Comparison of ENCODE assay signal across 9 cellular contexts in the genomic region with DNA sequence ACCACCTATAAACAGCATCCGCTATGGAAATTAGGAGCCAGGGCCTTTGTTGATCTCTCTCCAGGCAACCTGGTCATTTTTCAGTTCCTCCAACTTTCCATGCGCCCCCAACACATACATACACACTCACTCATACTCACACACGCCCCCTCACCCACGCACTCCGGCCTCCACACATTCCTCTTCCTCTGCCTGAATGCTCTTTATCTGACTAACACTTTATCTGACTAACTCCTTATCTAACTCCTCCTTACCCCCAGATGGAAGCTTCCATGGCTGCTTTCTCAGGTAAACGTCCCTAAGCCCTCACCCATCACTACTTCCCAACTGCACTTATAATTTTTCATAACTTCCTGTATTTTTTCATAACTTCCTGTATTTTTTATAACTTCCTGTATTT. TPM values are rescaled to one million over a fixed set of nuclear protein-coding genes. Genes with fewer than 3 reads are reported as not detected.
DNase-seq lines count a peak whose midpoint lies in the region; ATAC-seq and TF ChIP-seq lines count a peak whose summit lies in the region.
"Had no signal": no experiment of that assay in that cellular context is flagged by ENCODE, and none has a peak within 500 bp of the region (broad histone marks: within the 10 kb centered on the region; RNA-seq: fewer than 3 reads in every experiment).

No MANE protein-coding gene starts in this region.

- peak; percentile 78 for DNase-seq in activated effector memory CD4-positive, alpha-beta T cell treated with anti-CD3 and anti-CD28 coated beads, Interleukin-2, amount 50 U/mL, for 16 hours
- DNase-seq in activated effector memory CD4-positive, alpha-beta T cell treated with Interleukin-2 at 50 U/mL for 16 hours = no peak
- DNase-seq in activated CD8-positive, alpha-beta memory T cell treated with anti-CD3 and anti-CD28 coated beads for 24 hours = peak; percentile 66
- DNase-seq in glomerular visceral epithelial cell (ENCODE audit: extremely low spot score) (peak; percentile 21), upper lobe of left lung (peak in 1 of 2 donors; percentile 10), posterior cingulate gyrus (no peak), NCI-H2171 (lab: John Stamatoyannopoulos, UW) (no peak), NCI-H510A (lab: John Stamatoyannopoulos, UW) (no peak)
- DNase-seq: BE2C had no signal

- 39 to 46% methylated on average over 6 of the region's 6 CpGs for WGBS in upper lobe of left lung, 2 donors

- no peaks in the 10 kb centered on the region for H3K27me3 ChIP-seq in upper lobe of left lung

- H3K4me3 ChIP-seq in upper lobe of left lung = no peak overlapping the region

- no peaks in the 10 kb centered on the region for H3K36me3 ChIP-seq in upper lobe of left lung
- H3K36me3 ChIP-seq: BE2C had no signal

- no peaks in the 10 kb centered on the region for H3K9me3 ChIP-seq in upper lobe of left lung
- H3K9me3 ChIP-seq: BE2C had no signal

- peak in 1 of 2 donors; percentile 16 for ATAC-seq in upper lobe of left lung (ENCODE audit: low FRiP score in 2 of 2)

- peak overlapping the region; percentile 54 to 71 (median 66) for H3K27ac ChIP-seq in upper lobe of left lung

- TF ChIP-seq CTCF in upper lobe of left lung (IDR thresholded peaks at IDR 0.05) = no peak

- H3K4me1 ChIP-seq in upper lobe of left lung = peaks cover 24 to 44% (median 30%) of the 10 kb centered on the region in 4 donors
- H3K4me1 ChIP-seq: BE2C had no signal

- TF ChIP-seq EP300 in upper lobe of left lung (IDR thresholded peaks at IDR 0.05) = no peak

- intact Hi-C loops in posterior cingulate gyrus (cut with DNase I) = no loop called here

- TF ChIP-seq POLR2A in upper lobe of left lung (IDR thresholded peaks at IDR 0.05) = no peak

RNA-seq across cellular contexts. Expression of a gene that starts 17.4 kb away (rescaled TPM):
- total RNA-seq in upper lobe of left lung = 10 to 100 TPM; 13.4 to 31.4 (median 19.5) TPM

RNA-seq across cellular contexts. Expression of a gene that starts 37.1 kb away (rescaled TPM):
- 10 to 100 TPM in 5 of 6 donors, 1 to 10 TPM in 1; 3.3 to 30.5 (median 22.5) TPM for total RNA-seq in upper lobe of left lung

RNA-seq across cellular contexts. Expression of a gene that starts 37.5 kb away (rescaled TPM):
- 1 to 10 TPM in 4 of 6 donors, under 1 TPM in 1, not detected in 1; 0.44 to 3.9 (median 3.3) TPM for total RNA-seq in upper lobe of left lung

RNA-seq across cellular contexts. Expression of a gene that starts 38.9 kb away (rescaled TPM):
- 10 to 100 TPM; 35.6 to 87.8 (median 63.5) TPM for total RNA-seq in upper lobe of left lung

Comparison
In these comparisons a context has a peak if more than half of its experiments do, and no peak if none do; other contexts are left out.
1. DNase-seq: peak in activated effector memory CD4-positive, alpha-beta T cell treated with anti-CD3 and anti-CD28 coated beads, Interleukin-2, amount 50 U/mL, for 16 hours (single experiment), activated CD8-positive, alpha-beta memory T cell treated with anti-CD3 and anti-CD28 coated beads for 24 hours (single experiment) and glomerular visceral epithelial cell (single experiment); none in activated effector memory CD4-positive, alpha-beta T cell treated with Interleukin-2 at 50 U/mL for 16 hours (single experiment), posterior cingulate gyrus (0 of 10), NCI-H2171 (single experiment) and NCI-H510A (single experiment).